In genomic region chrX:41085105-41085882, GRCh38 we compare ENCODE assay signal across 8 cellular contexts. TPM values are rescaled to one million over a fixed set of nuclear protein-coding genes. Genes with fewer than 3 reads are reported as not detected.
A peak's percentile ranks its signal among the peaks of the same experiment; 100 is the strongest.
DNase-seq lines count a peak whose midpoint lies in the region; ATAC-seq and TF ChIP-seq lines count a peak whose summit lies in the region.

A gene with protein sequence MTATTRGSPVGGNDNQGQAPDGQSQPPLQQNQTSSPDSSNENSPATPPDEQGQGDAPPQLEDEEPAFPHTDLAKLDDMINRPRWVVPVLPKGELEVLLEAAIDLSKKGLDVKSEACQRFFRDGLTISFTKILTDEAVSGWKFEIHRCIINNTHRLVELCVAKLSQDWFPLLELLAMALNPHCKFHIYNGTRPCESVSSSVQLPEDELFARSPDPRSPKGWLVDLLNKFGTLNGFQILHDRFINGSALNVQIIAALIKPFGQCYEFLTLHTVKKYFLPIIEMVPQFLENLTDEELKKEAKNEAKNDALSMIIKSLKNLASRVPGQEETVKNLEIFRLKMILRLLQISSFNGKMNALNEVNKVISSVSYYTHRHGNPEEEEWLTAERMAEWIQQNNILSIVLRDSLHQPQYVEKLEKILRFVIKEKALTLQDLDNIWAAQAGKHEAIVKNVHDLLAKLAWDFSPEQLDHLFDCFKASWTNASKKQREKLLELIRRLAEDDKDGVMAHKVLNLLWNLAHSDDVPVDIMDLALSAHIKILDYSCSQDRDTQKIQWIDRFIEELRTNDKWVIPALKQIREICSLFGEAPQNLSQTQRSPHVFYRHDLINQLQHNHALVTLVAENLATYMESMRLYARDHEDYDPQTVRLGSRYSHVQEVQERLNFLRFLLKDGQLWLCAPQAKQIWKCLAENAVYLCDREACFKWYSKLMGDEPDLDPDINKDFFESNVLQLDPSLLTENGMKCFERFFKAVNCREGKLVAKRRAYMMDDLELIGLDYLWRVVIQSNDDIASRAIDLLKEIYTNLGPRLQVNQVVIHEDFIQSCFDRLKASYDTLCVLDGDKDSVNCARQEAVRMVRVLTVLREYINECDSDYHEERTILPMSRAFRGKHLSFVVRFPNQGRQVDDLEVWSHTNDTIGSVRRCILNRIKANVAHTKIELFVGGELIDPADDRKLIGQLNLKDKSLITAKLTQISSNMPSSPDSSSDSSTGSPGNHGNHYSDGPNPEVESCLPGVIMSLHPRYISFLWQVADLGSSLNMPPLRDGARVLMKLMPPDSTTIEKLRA (N-terminal part only) (plus strand): TSS chrX:41085445. CDS start chrX:41123629, 38,184 bp downstream.

- peak within 1 kb of the TSS; percentile 97 for H3K9ac ChIP-seq in mammary epithelial cell (ENCODE audit: insufficient read depth, low read length)

- no peaks in the 10 kb centered on the region for H3K27me3 ChIP-seq in mammary epithelial cell (ENCODE audit: insufficient read depth, low read length)

- H4K20me1 ChIP-seq in mammary epithelial cell (ENCODE audit: insufficient read depth, low read length) = no peaks in the 10 kb centered on the region

- BruUV-seq in mammary epithelial cell (replicated peaks; lab: Mats Ljungman, UMichigan) = TSS peak; percentile 25

- peaks cover under 1% of the 10 kb centered on the region for H3K4me1 ChIP-seq in mammary epithelial cell (ENCODE audit: insufficient read depth, low read length)

- H3K79me2 ChIP-seq in mammary epithelial cell (ENCODE audit: insufficient read depth, low read length) = peaks cover 51% of the 10 kb centered on the region

- TF ChIP-seq CTCF in WI38 (IDR thresholded peaks at IDR 0.05; ENCODE audit: low read depth, low read length) = no peak
- TF ChIP-seq CTCF in mammary epithelial cell (conservative IDR thresholded peaks at IDR 0.05 in 1 of 2, IDR thresholded peaks at IDR 0.05 in 1 of 2; ENCODE audit: extremely low read depth in 1 of 2, insufficient read depth in 1 of 2, low read depth in 1 of 2, low read length in 2 of 2) = no peak

- in situ Hi-C loops in mammary epithelial cell (cut with MboI; ENCODE audit: low sequenced_read_pairs in 2 of 2) = loop anchor here in 1 of 2 donors (10.0 kb wide), 1 partner anchor 60 kb away; no protein-coding TSS in a partner anchor

- H3K27ac Mint-ChIP-seq in immature natural killer cell = peak within 1 kb of the TSS; percentile 96 to 100 (median 100)

- H3K27me3 Mint-ChIP-seq in immature natural killer cell (ENCODE audit: low read depth in 3 of 3) = peaks cover 25 to 32% (median 30%) of the 10 kb centered on the region in 3 donors

- no peaks in the 10 kb centered on the region for H3K9me3 Mint-ChIP-seq in immature natural killer cell

- H3K4me2 ChIP-seq in mammary epithelial cell (ENCODE audit: insufficient read depth, low read depth, low read length) = peak within 1 kb of the TSS; percentile 99

- H2AFZ ChIP-seq in mammary epithelial cell (ENCODE audit: low read depth, low read length) = peak within 1 kb of the TSS; percentile 99

- CTCF ChIA-PET in mammary epithelial cell (lab: Charles Lee; ENCODE audit: low non-redundant PET) = interaction anchor here (0.6 kb wide), 1 partner anchor 185 kb away, joined by 3 read pairs; no protein-coding TSS in a partner anchor

- intact Hi-C loops in mammary epithelial cell (cut with micrococcal nuclease) = loop anchor here (1.0 to 2.0 kb wide), 2 partner anchors 62 to 75 kb away; no protein-coding TSS in a partner anchor

- peaks cover 0 to 4% (median 3%) of the 10 kb centered on the region in 3 donors for H3K36me3 Mint-ChIP-seq in immature natural killer cell

- H3K9me3 ChIP-seq in mammary epithelial cell (replicated peaks; ENCODE audit: insufficient read depth, low read length) = no peaks in the 10 kb centered on the region

- no peaks in the 10 kb centered on the region for H3K36me3 ChIP-seq in mammary epithelial cell (ENCODE audit: insufficient read depth, low read length)

- H3K4me3 Mint-ChIP-seq in immature natural killer cell = peak within 1 kb of the TSS; percentile 91 to 98 (median 97)

- peak; percentile 7 for TF ChIP-seq POLR2A in GM18526 (IDR thresholded peaks at IDR 0.05; ENCODE audit: extremely low read depth, insufficient read length)

- DNase-seq in A172 (ENCODE audit: low spot score) = peak; percentile 70
- DNase-seq in NCI-H2171 treated with DMSO at 0.1 percent for 48 hours (lab: John Stamatoyannopoulos, UW) = peak; percentile 79
- DNase-seq in mammary epithelial cell = peak; percentile 86
- peak; percentile 90 to 94 (median 94) for DNase-seq in immature natural killer cell
- DNase-seq in smooth muscle cell of the brain vasculature (ENCODE audit: low read depth, low spot score) = peak; percentile 61

- peaks cover 46 to 53% of the 10 kb centered on the region in 2 donors for H3K4me1 Mint-ChIP-seq in immature natural killer cell

- ATAC-seq in HG03064 (IDR thresholded peaks at IDR 0.05; ENCODE audit: low read depth, unreplicated experiment) = peak; percentile 57

- H3K4me3 ChIP-seq in WI38 (ENCODE audit: low read depth, low read length) = peak within 1 kb of the TSS; percentile 91
- H3K4me3 ChIP-seq in mammary epithelial cell (replicated peaks in 1 of 3; ENCODE audit: insufficient read depth in 1 of 3, low read depth in 2 of 3, low read length in 3 of 3) = peak within 1 kb of the TSS; percentile 94 to 98 (median 97)

- whole genome bisulfite sequencing in mammary epithelial cell (ENCODE audit: low coverage, missing lambda C conversion rate) = no CpG with 5 or more reads among the region's 86 CpGs

- H3K27ac ChIP-seq in mammary epithelial cell (ENCODE audit: insufficient read depth, low read depth, low read length) = peak within 1 kb of the TSS; percentile 98

- dilution Hi-C loops in mammary epithelial cell (cut with HindIII; ENCODE audit: low sequenced_read_pairs) = no loop called here

RNA-seq across cellular contexts. Expression of the gene that starts here (rescaled TPM):
- 75.9 and 89.6 TPM in 2 replicates for total RNA-seq in A172 (2014; rRNA removed; shearing (Covaris generic))
- 100 to 1,000 TPM in 1 of 2 donors, 10 to 100 TPM in 1; 93.0 to 134 TPM for total RNA-seq in mammary epithelial cell
- polyA plus RNA-seq in mammary epithelial cell = 19.3 TPM
- polyA minus RNA-seq in mammary epithelial cell = 427 TPM
- polyA plus RNA-seq in immature natural killer cell = 10 to 100 TPM in 2 of 3 donors, 1 to 10 TPM in 1; 7.4 to 30.7 (median 12.0) TPM

Comparison
In these comparisons a context has a peak if more than half of its experiments do, and no peak if none do; other contexts are left out.
1. Peak in every context shown above with its lines: DNase-seq, ATAC-seq, H3K4me3 ChIP-seq and H3K27ac ChIP-seq.